In genomic region chr1:170562644-170563338, GRCh38 we compare ENCODE assay signal across 1 cellular context.
A peak's percentile ranks its signal among the peaks of the same experiment; 100 is the strongest.
TF ChIP-seq lines count a peak whose summit lies in the region.

No MANE protein-coding gene starts in this region.

TF ChIP-seq in K562, 482 proteins besides CTCF, POLR2A, EP300 and RAD21 (continued from another document and continues in another):
- TF ChIP-seq CEBPZ (IDR thresholded peaks at IDR 0.05; ENCODE audit: borderline replicate concordance, low read depth, low read length) (no peak), KDM1A (IDR thresholded peaks at IDR 0.05) (peak; percentile 9 to 18; a peak in 1 of 4 replicates), REST (CRISPR knock-in tag; IDR thresholded peaks at IDR 0.05; ENCODE audit: low read depth) (no peak), TAF7 (tag; IDR thresholded peaks at IDR 0.05) (no peak), UBTF (IDR thresholded peaks at IDR 0.05; ENCODE audit: borderline replicate concordance in 1 of 2, low read depth in 2 of 2, low read length in 2 of 2) (no peak), TFAP4 (CRISPR knock-in tag; IDR thresholded peaks at IDR 0.05; ENCODE audit: borderline replicate concordance) (no peak), GATAD2A (IDR thresholded peaks at IDR 0.05) (no peak), CEBPB (tag; IDR thresholded peaks at IDR 0.05) (no peak), KLF10 (CRISPR knock-in tag; IDR thresholded peaks at IDR 0.05) (no peak), NR0B1 (IDR thresholded peaks at IDR 0.05; ENCODE audit: partially characterized antibody) (no peak), ZFP1 (CRISPR knock-in tag; IDR thresholded peaks at IDR 0.05) (no peak), ZNF449 (CRISPR knock-in tag; IDR thresholded peaks at IDR 0.05) (no peak), ATF4 (CRISPR knock-in tag; IDR thresholded peaks at IDR 0.05) (no peak), FOXA3 (CRISPR knock-in tag; conservative IDR thresholded peaks at IDR 0.05 in 1 of 2, IDR thresholded peaks at IDR 0.05 in 1 of 2) (no peak), ZNF184 (CRISPR knock-in tag; IDR thresholded peaks at IDR 0.05) (no peak), FOSL1 (tag; conservative IDR thresholded peaks at IDR 0.05) (peak; percentile 75), ZNF79 (CRISPR knock-in tag; IDR thresholded peaks at IDR 0.05; ENCODE audit: low read depth) (no peak), NR2C2 (CRISPR knock-in tag; IDR thresholded peaks at IDR 0.05) (no peak), NR2C2 (tag; IDR thresholded peaks at IDR 0.05) (peak; percentile 35; the same call in 1 of the 2 replicates), E4F1 (CRISPR knock-in tag; IDR thresholded peaks at IDR 0.05; ENCODE audit: borderline replicate concordance) (no peak), ATF3 (IDR thresholded peaks at IDR 0.05) (peak; percentile 88), ATF3 (CRISPR knock-in tag; conservative IDR thresholded peaks at IDR 0.05) (no peak), SAFB (IDR thresholded peaks at IDR 0.05; ENCODE audit: borderline replicate concordance, low read depth, low read length) (no peak), POLR2AphosphoS5 (IDR thresholded peaks at IDR 0.05; ENCODE audit: control insufficient read depth, insufficient read depth, low read depth, low read length) (no peak), KDM2B (CRISPR knock-in tag; IDR thresholded peaks at IDR 0.05) (no peak), MTF1 (CRISPR knock-in tag; IDR thresholded peaks at IDR 0.05; ENCODE audit: borderline replicate concordance) (no peak), HDGF (IDR thresholded peaks at IDR 0.05) (no peak), SMARCA5 (IDR thresholded peaks at IDR 0.05) (no peak), ZNF274 (IDR thresholded peaks at IDR 0.05; ENCODE audit: borderline replicate concordance, low read depth, low read length) (no peak), L3MBTL2 (IDR thresholded peaks at IDR 0.05) (no peak), XRCC4 (IDR thresholded peaks at IDR 0.05; ENCODE audit: extremely low read depth, insufficient read depth, insufficient read length) (no peak), ZKSCAN1 (IDR thresholded peaks at IDR 0.05; ENCODE audit: low read depth, low read length) (no peak), CREB5 (CRISPR knock-in tag; IDR thresholded peaks at IDR 0.05) (no peak), LARP7 (IDR thresholded peaks at IDR 0.05) (no peak), ZC3H11A (IDR thresholded peaks at IDR 0.05; ENCODE audit: low read depth, low read length) (no peak), ZNF408 (CRISPR knock-in tag; IDR thresholded peaks at IDR 0.05; ENCODE audit: low read depth) (no peak), FOS (IDR thresholded peaks at IDR 0.05; ENCODE audit: extremely low read depth, insufficient read length) (peak; percentile 17)
